ENCODE assay signal across 11 cellular contexts in genomic region chr14:100165825-100166520, GRCh38. TPM values are rescaled to one million over a fixed set of nuclear protein-coding genes. Genes with fewer than 3 reads are reported as not detected.
DNase-seq lines count a peak whose midpoint lies in the region; ATAC-seq, FAIRE-seq and TF ChIP-seq lines count a peak whose summit lies in the region.
"Had no signal": no experiment of that assay in that cellular context is flagged by ENCODE, and none has a peak within 500 bp of the region (broad histone marks: within the 10 kb centered on the region; RNA-seq: fewer than 3 reads in every experiment).

No MANE protein-coding gene starts in this region.

- H3K27ac ChIP-seq in A549: peak overlapping the region; percentile 72; a peak in 5 of 6 replicates
- H3K27ac ChIP-seq in GM23338 (ENCODE audit: low read depth): no peak overlapping the region
- H3K27ac ChIP-seq in coronary artery: no peak overlapping the region
- H3K27ac ChIP-seq: RWPE1 had no signal

- no peaks in the 10 kb centered on the region for H3K9me3 ChIP-seq in A549

- no peaks in the 10 kb centered on the region for H3K79me2 ChIP-seq in GM23338 (replicated peaks; ENCODE audit: insufficient read depth)

- WGBS in A549 (ENCODE audit: missing lambda C conversion rate): no CpG with 5 or more reads among the region's 17 CpGs

- H3K4me1 ChIP-seq in A549 (peaks cover 8% of the 10 kb centered on the region; the same call in 2 of the 3 replicates), GM23338 (ENCODE audit: insufficient read depth) (no peaks in the 10 kb centered on the region)

- TF ChIP-seq CTCF in A549 (IDR thresholded peaks at IDR 0.05) (no peak), GM23338 (conservative IDR thresholded peaks at IDR 0.05; ENCODE audit: low read depth in 2 of 2) (no peak), coronary artery (IDR thresholded peaks at IDR 0.05) (no peak)

- H2AFZ ChIP-seq in GM23338: peak overlapping the region; percentile 75

- H4K20me1 ChIP-seq in GM23338 (replicated peaks; ENCODE audit: insufficient read depth): no peaks in the 10 kb centered on the region

- no peak for TF ChIP-seq RAD21 in A549 (conservative IDR thresholded peaks at IDR 0.05 in 1 of 2, IDR thresholded peaks at IDR 0.05 in 1 of 2)

- no peak for DNase-seq in A549 (ENCODE audit: low read depth in 1 of 2, low spot score in 1 of 2)
- DNase-seq in GM23338 (ENCODE audit: low spot score): no peak
- DNase-seq in coronary artery (ENCODE audit: low spot score): no peak
- peak; percentile 49 for DNase-seq in natural killer cell treated with Interleukin-12 subunit alpha and Interleukin-12 subunit beta and Interleukin-15 and Interleukin-18, amount 100 ng/mL, for 72 hours (ENCODE audit: low spot score)
- DNase-seq in T-helper 1 cell: no peak
- no peak for DNase-seq in amygdala (lab: John Stamatoyannopoulos, UW)
- DNase-seq in germinal center (ENCODE audit: low spot score): no peak
- no peak for DNase-seq in cerebellum (ENCODE audit: low spot score)
- DNase-seq: NCI-H187; stimulated activated CD4-positive, alpha-beta T cell treated with anti-CD3 and anti-CD28 coated beads, Interleukin-12 subunit alpha, Interleukin-12 subunit beta, amount 100 ng/mL, for 4 hours had no signal

- no peaks in the 10 kb centered on the region; the same call in 2 of the 3 replicates for H3K9me3 Mint-ChIP-seq in GM23338
- no peaks in the 10 kb centered on the region for H3K9me3 Mint-ChIP-seq in natural killer cell treated with Interleukin-12 subunit alpha and Interleukin-12 subunit beta and Interleukin-15 and Interleukin-18, amount 100 ng/mL, for 72 hours

- CTCF ChIA-PET in A549 (lab: Yijun Ruan, JAX): interaction anchor here (0.7 to 1.6 kb wide), 5 partner anchors 9 to 219 kb away, joined by 3 to 5 read pairs (median 3); no protein-coding TSS in a partner anchor

- no peak for TF ChIP-seq POLR2A in A549 (IDR thresholded peaks at IDR 0.05; ENCODE audit: low read length)

- H3K36me3 Mint-ChIP-seq in GM23338 (ENCODE audit: low read depth): no peaks in the 10 kb centered on the region
- H3K36me3 Mint-ChIP-seq in natural killer cell treated with Interleukin-12 subunit alpha and Interleukin-12 subunit beta and Interleukin-15 and Interleukin-18, amount 100 ng/mL, for 72 hours: no peaks in the 10 kb centered on the region

- H3F3A ChIP-seq in GM23338 (replicated peaks; ENCODE audit: low read depth): peaks cover 14% of the 10 kb centered on the region; the same call in 1 of the 2 replicates

- peaks cover 23% of the 10 kb centered on the region for H3K27me3 Mint-ChIP-seq in GM23338 (ENCODE audit: insufficient read depth, low read depth, poor library complexity)
- no peaks in the 10 kb centered on the region for H3K27me3 Mint-ChIP-seq in natural killer cell treated with Interleukin-12 subunit alpha and Interleukin-12 subunit beta and Interleukin-15 and Interleukin-18, amount 100 ng/mL, for 72 hours

- H3K4me3 Mint-ChIP-seq in GM23338: peak overlapping the region; percentile 61
- H3K4me3 Mint-ChIP-seq in natural killer cell treated with Interleukin-12 subunit alpha and Interleukin-12 subunit beta and Interleukin-15 and Interleukin-18, amount 100 ng/mL, for 72 hours: peak overlapping the region; percentile 89

- POLR2A ChIA-PET in A549 (lab: Yijun Ruan, JAX): no interaction called here

- no peak overlapping the region for H3K27ac Mint-ChIP-seq in GM23338
- H3K27ac Mint-ChIP-seq in natural killer cell treated with Interleukin-12 subunit alpha and Interleukin-12 subunit beta and Interleukin-15 and Interleukin-18, amount 100 ng/mL, for 72 hours: no peak overlapping the region

- peaks cover 30% of the 10 kb centered on the region for H3K27me3 ChIP-seq in GM23338 (ENCODE audit: insufficient read depth)

- no peak for FAIRE-seq in A549 (lab: Jason Lieb, UNC)

- no peak for TF ChIP-seq EP300 in A549 (IDR thresholded peaks at IDR 0.05)

- no peaks in the 10 kb centered on the region for H3K36me3 ChIP-seq in GM23338 (ENCODE audit: insufficient read depth)

- peak; percentile 33 to 61 for ATAC-seq in A549
- peak; percentile 30 for ATAC-seq in GM23338
- no peak for ATAC-seq in natural killer cell treated with Interleukin-12 subunit alpha and Interleukin-12 subunit beta and Interleukin-15 and Interleukin-18, amount 100 ng/mL, for 72 hours

- H3K4me3 ChIP-seq in A549 (peak overlapping the region; percentile 52; the same call in 2 of the 3 replicates), GM23338 (peak overlapping the region; percentile 55), coronary artery (peak overlapping the region; percentile 50)

- peak overlapping the region; percentile 100 for H3K4me2 ChIP-seq in A549
- peak overlapping the region; percentile 75 for H3K4me2 ChIP-seq in GM23338

- H3K4me1 Mint-ChIP-seq in GM23338: peaks cover 10% of the 10 kb centered on the region
- H3K4me1 Mint-ChIP-seq in natural killer cell treated with Interleukin-12 subunit alpha and Interleukin-12 subunit beta and Interleukin-15 and Interleukin-18, amount 100 ng/mL, for 72 hours (ENCODE audit: low read depth in 2 of 2): peaks cover 14 to 20% of the 10 kb centered on the region in 2 donors

- H3K9me2 ChIP-seq in GM23338 (ENCODE audit: insufficient read depth): no peaks in the 10 kb centered on the region

TF ChIP-seq in A549, 52 proteins besides CTCF, POLR2A, EP300 and RAD21 (continues in another document):
- no peak for TF ChIP-seq HOXB13 (CRISPR knock-in tag; IDR thresholded peaks at IDR 0.05; ENCODE audit: low read depth)
- TF ChIP-seq KDM1A (IDR thresholded peaks at IDR 0.05; ENCODE audit: low read depth): no peak
- no peak for TF ChIP-seq JUNB (IDR thresholded peaks at IDR 0.05)
- TF ChIP-seq, protein P1, sequence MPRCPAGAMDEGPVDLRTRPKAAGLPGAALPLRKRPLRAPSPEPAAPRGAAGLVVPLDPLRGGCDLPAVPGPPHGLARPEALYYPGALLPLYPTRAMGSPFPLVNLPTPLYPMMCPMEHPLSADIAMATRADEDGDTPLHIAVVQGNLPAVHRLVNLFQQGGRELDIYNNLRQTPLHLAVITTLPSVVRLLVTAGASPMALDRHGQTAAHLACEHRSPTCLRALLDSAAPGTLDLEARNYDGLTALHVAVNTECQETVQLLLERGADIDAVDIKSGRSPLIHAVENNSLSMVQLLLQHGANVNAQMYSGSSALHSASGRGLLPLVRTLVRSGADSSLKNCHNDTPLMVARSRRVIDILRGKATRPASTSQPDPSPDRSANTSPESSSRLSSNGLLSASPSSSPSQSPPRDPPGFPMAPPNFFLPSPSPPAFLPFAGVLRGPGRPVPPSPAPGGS (IDR thresholded peaks at IDR 0.05): no peak
- TF ChIP-seq TP53 (CRISPR knock-in tag; IDR thresholded peaks at IDR 0.05): no peak
- no peak for TF ChIP-seq CEBPB (IDR thresholded peaks at IDR 0.05)
- TF ChIP-seq CBX2 (IDR thresholded peaks at IDR 0.05; ENCODE audit: borderline replicate concordance, low read depth): no peak
- TF ChIP-seq CHD2 (IDR thresholded peaks at IDR 0.05; ENCODE audit: low read length, partially characterized antibody): no peak
- no peak for TF ChIP-seq NPAS2 (CRISPR knock-in tag; IDR thresholded peaks at IDR 0.05; ENCODE audit: borderline replicate concordance)
- no peak for TF ChIP-seq ZNF302 (CRISPR knock-in tag; IDR thresholded peaks at IDR 0.05)
- TF ChIP-seq HOXB5 (CRISPR knock-in tag; IDR thresholded peaks at IDR 0.05): no peak

TF ChIP-seq in GM23338, 12 proteins besides CTCF, POLR2A, EP300 and RAD21 (continues in another document):
- no peak for TF ChIP-seq EZH2phosphoT487 (IDR thresholded peaks at IDR 0.05; ENCODE audit: unreplicated experiment)
- no peak for TF ChIP-seq NANOG (IDR thresholded peaks at IDR 0.05; ENCODE audit: borderline replicate concordance)

RNA-seq across cellular contexts. Expression of gene DEGS2, which starts 6.5 kb away (rescaled TPM):
- polyA plus RNA-seq in A549 (2011; rRNA removed): 0.38 and 0.93 TPM in 2 replicates
- polyA plus RNA-seq in A549 (2012; cell fraction: cytosol; rRNA removed): 1.2 and 1.9 TPM in 2 replicates
- 2.1 and 4.4 TPM in 2 replicates for polyA plus RNA-seq in A549 (2012; cell fraction: nucleus; rRNA removed)
- 1.1 to 2.3 TPM (median 1.6 TPM) in 3 replicates for polyA plus RNA-seq in A549 (2017; fragmentation: RNase III; extraction: RNeasy Plus Mini Kit Qiagen cat#74134 plus additional on column Dnase treatment)
- polyA minus RNA-seq in A549 (2011; rRNA and poly(A)+ RNA removed): 0.39 and 0.91 TPM in 2 replicates
- total RNA-seq in GM23338 (2014; rRNA removed; shearing (Covaris generic)): 0.35 and 0.63 TPM in 2 replicates
- polyA plus RNA-seq in GM23338 (2016; fragmentation: Nextera tagmentation; extraction: Ambion mirVana): 1.0 and 2.2 TPM in 2 replicates
- under 1 TPM in 1 of 2 donors, not detected in 1; 0.33 TPM for total RNA-seq in natural killer cell treated with Interleukin-12 subunit alpha and Interleukin-12 subunit beta and Interleukin-15 and Interleukin-18, amount 100 ng/mL, for 72 hours
- total RNA-seq in cerebellum: 2.0 TPM

Comparison
In these comparisons a context has a peak if more than half of its experiments do, and no peak if none do; other contexts are left out.
1. ATAC-seq: peak in A549 (2 of 2) and GM23338 (single experiment); none in natural killer cell treated with Interleukin-12 subunit alpha and Interleukin-12 subunit beta and Interleukin-15 and Interleukin-18, amount 100 ng/mL, for 72 hours (0 of 2).
2. H3K27ac ChIP-seq: peak in A549 (2 of 2); none in GM23338 (single experiment) and coronary artery (0 of 2).
3. Peak in every context shown above with its lines, with median percentiles within 50 percentile points of each other: H3K4me3 ChIP-seq.